9 cellular contexts compared by ENCODE assay signal in genomic region chrX:24147165-24147564, GRCh38. TPM values are rescaled to one million over a fixed set of nuclear protein-coding genes. Genes with fewer than 3 reads are reported as not detected.
DNase-seq lines count a peak whose midpoint lies in the region; ATAC-seq and TF ChIP-seq lines count a peak whose summit lies in the region.
"Had no signal": no experiment of that assay in that cellular context is flagged by ENCODE, and none has a peak within 500 bp of the region (broad histone marks: within the 10 kb centered on the region; RNA-seq: fewer than 3 reads in every experiment).

No MANE protein-coding gene starts in this region.

- H3K4me3 ChIP-seq in cardiac muscle cell: no peak overlapping the region
- no peak overlapping the region for H3K4me3 ChIP-seq in muscle layer of colon (ENCODE audit: low read depth in 1 of 2, low read length in 2 of 2)
- no peak overlapping the region for H3K4me3 ChIP-seq in transverse colon

- H3K9ac ChIP-seq in muscle layer of colon (ENCODE audit: low read length): peak overlapping the region; percentile 22

- H3K9me3 ChIP-seq in cardiac muscle cell (ENCODE audit: low read depth) (no peaks in the 10 kb centered on the region), muscle layer of colon (ENCODE audit: low read length) (no peaks in the 10 kb centered on the region), transverse colon (no peaks in the 10 kb centered on the region)

- no peak for TF ChIP-seq EP300 in transverse colon (IDR thresholded peaks at IDR 0.05; ENCODE audit: low read depth)

- ATAC-seq in Right ventricle myocardium superior (ENCODE audit: poor library complexity) (no peak), HG03571 (IDR thresholded peaks at IDR 0.05; ENCODE audit: unreplicated experiment) (no peak), GM18502 (IDR thresholded peaks at IDR 0.05; ENCODE audit: poor library complexity, unreplicated experiment) (no peak)
- no peak for ATAC-seq in activated T-helper 17 cell treated with anti-CD3 and anti-CD28 coated beads, Interleukin-2, amount 50 U/mL, for 72 hours (replicated peaks)
- ATAC-seq: activated CD4-positive, CD25-positive, alpha-beta regulatory T cell treated with anti-CD3 and anti-CD28 coated beads, Interleukin-2, amount 50 U/mL, for 24 hours had no signal

- H3K27ac Mint-ChIP-seq in activated T-helper 17 cell treated with anti-CD3 and anti-CD28 coated beads, Interleukin-2, amount 50 U/mL, for 72 hours: peak overlapping the region; percentile 61

- in situ Hi-C loops in transverse colon (cut with MboI; ENCODE audit: low pct_ligation_motif_present in 1 of 4, low pct_unique_long_range_greater_than_20kb in 1 of 4, low sequenced_read_pairs in 3 of 4): no loop called here

- TF ChIP-seq POLR2A in transverse colon (IDR thresholded peaks at IDR 0.05): no peak

- H3K9me3 Mint-ChIP-seq in activated T-helper 17 cell treated with anti-CD3 and anti-CD28 coated beads, Interleukin-2, amount 50 U/mL, for 72 hours: no peaks in the 10 kb centered on the region

- no peaks in the 10 kb centered on the region for H3K27me3 Mint-ChIP-seq in activated T-helper 17 cell treated with anti-CD3 and anti-CD28 coated beads, Interleukin-2, amount 50 U/mL, for 72 hours

- H3K36me3 ChIP-seq in cardiac muscle cell: peaks cover 2% of the 10 kb centered on the region
- H3K36me3 ChIP-seq in muscle layer of colon (ENCODE audit: insufficient read depth, low read length): no peaks in the 10 kb centered on the region
- no peaks in the 10 kb centered on the region for H3K36me3 ChIP-seq in transverse colon

- H3K4me3 Mint-ChIP-seq in activated T-helper 17 cell treated with anti-CD3 and anti-CD28 coated beads, Interleukin-2, amount 50 U/mL, for 72 hours: peak overlapping the region; percentile 77

- peaks cover 19% of the 10 kb centered on the region for H3K36me3 Mint-ChIP-seq in activated T-helper 17 cell treated with anti-CD3 and anti-CD28 coated beads, Interleukin-2, amount 50 U/mL, for 72 hours (ENCODE audit: low read depth)

- TF ChIP-seq CTCF in cardiac muscle cell (IDR thresholded peaks at IDR 0.05; ENCODE audit: low read depth, low read length) (no peak), transverse colon (IDR thresholded peaks at IDR 0.05) (no peak)

- H3K27ac ChIP-seq in cardiac muscle cell: peak overlapping the region; percentile 75
- H3K27ac ChIP-seq in muscle layer of colon (ENCODE audit: low read depth, low read length): peak overlapping the region; percentile 96
- H3K27ac ChIP-seq in transverse colon: peak overlapping the region; percentile 97 to 99 (median 98)

- H3K27me3 ChIP-seq in cardiac muscle cell (no peaks in the 10 kb centered on the region), muscle layer of colon (ENCODE audit: control insufficient read depth in 1 of 2, insufficient read depth in 2 of 2, low read length in 2 of 2) (no peaks in the 10 kb centered on the region), transverse colon (no peaks in the 10 kb centered on the region)

- peaks cover 6% of the 10 kb centered on the region for H3K4me1 Mint-ChIP-seq in activated T-helper 17 cell treated with anti-CD3 and anti-CD28 coated beads, Interleukin-2, amount 50 U/mL, for 72 hours

- intact Hi-C loops in Right ventricle myocardium superior (cut with DNase I) (loop anchor here (5.0 kb wide), 1 partner anchor 240 kb away; the partner anchor contains the start of genes APOO and CXorf58), transverse colon (cut with DNase I; ENCODE audit: low total_unique reads) (no loop called here)

- DNase-seq in cardiac muscle cell (ENCODE audit: low read depth in 1 of 2, low spot score in 1 of 2) (no peak), Right ventricle myocardium superior (no peak), transverse colon (no peak), NCI-H2107 (lab: John Stamatoyannopoulos, UW) (no peak)

- peaks cover 37% of the 10 kb centered on the region for H3K4me1 ChIP-seq in cardiac muscle cell (ENCODE audit: low read depth)
- H3K4me1 ChIP-seq in muscle layer of colon (ENCODE audit: insufficient read depth, low read length): peaks cover 48% of the 10 kb centered on the region
- H3K4me1 ChIP-seq in transverse colon: peaks cover 8 to 35% (median 20%) of the 10 kb centered on the region in 4 donors

RNA-seq across cellular contexts. Expression of gene ZFX, which starts 2.4 kb away (rescaled TPM):
- total RNA-seq in cardiac muscle cell (39.9 and 43.6 TPM in 2 replicates), Right ventricle myocardium superior (32.9 TPM), transverse colon (10 to 100 TPM; 33.7 to 50.5 (median 47.4) TPM)
- polyA plus RNA-seq in cardiac muscle cell: 24.6 and 36.6 TPM in 2 replicates
- 10 to 100 TPM; 41.0 to 42.9 TPM for total RNA-seq in activated T-helper 17 cell treated with anti-CD3 and anti-CD28 coated beads, Interleukin-2, amount 50 U/mL, for 72 hours
